28 cellular contexts compared by ENCODE assay signal in genomic region chr4:176335421-176335820, GRCh38. TPM values are rescaled to one million over a fixed set of nuclear protein-coding genes. Genes with fewer than 3 reads are reported as not detected.
DNase-seq lines count a peak whose midpoint lies in the region; ATAC-seq and TF ChIP-seq lines count a peak whose summit lies in the region.
"Had no signal": no experiment of that assay in that cellular context is flagged by ENCODE, and none has a peak within 500 bp of the region (broad histone marks: within the 10 kb centered on the region; RNA-seq: fewer than 3 reads in every experiment).

No MANE protein-coding gene starts in this region.

- no peaks in the 10 kb centered on the region for H3K9me3 ChIP-seq in fibroblast of lung (ENCODE audit: control insufficient read depth, insufficient read depth, low read depth, low read length)
- H3K9me3 ChIP-seq: BE2C, colonic mucosa, esophagus squamous epithelium, heart right ventricle, ovary, spleen, suprapubic skin had no signal

- H3K27ac ChIP-seq in fibroblast of lung (ENCODE audit: insufficient read depth, low read length) = peak overlapping the region; percentile 42
- H3K27ac ChIP-seq: colonic mucosa, esophagus squamous epithelium, heart right ventricle, ovary, spleen, suprapubic skin had no signal

- TF ChIP-seq CTCF in fibroblast of lung (conservative IDR thresholded peaks at IDR 0.05 in 1 of 2, IDR thresholded peaks at IDR 0.05 in 1 of 2; ENCODE audit: low read depth in 1 of 2, low read length in 2 of 2) = no peak

- H3K36me3 ChIP-seq in fibroblast of lung (ENCODE audit: control insufficient read depth, insufficient read depth, low read length) = no peaks in the 10 kb centered on the region
- H3K36me3 ChIP-seq: BE2C, colonic mucosa, ovary, suprapubic skin had no signal

- H3K4me2 ChIP-seq in fibroblast of lung (ENCODE audit: extremely low read depth, insufficient read depth, low read length) = no peak overlapping the region

- no peak overlapping the region for H2AFZ ChIP-seq in fibroblast of lung (ENCODE audit: low read length)

- H3K79me2 ChIP-seq in fibroblast of lung (ENCODE audit: control insufficient read depth, insufficient read depth, low read length) = no peaks in the 10 kb centered on the region

- H3K9ac ChIP-seq in fibroblast of lung (ENCODE audit: insufficient read depth, low read length) = no peak overlapping the region

- DNase-seq in A172 (ENCODE audit: low spot score) = peak; percentile 14
- peak; percentile 24 for DNase-seq in HS-27A (ENCODE audit: low read depth)
- peak; percentile 59 to 64 for DNase-seq in fibroblast of lung (ENCODE audit: low read depth in 2 of 2)
- no peak for DNase-seq in left ventricle myocardium superior
- DNase-seq in activated naive CD4-positive, alpha-beta T cell (lab: John Stamatoyannopoulos, UW) = no peak
- DNase-seq: activated CD4-positive, alpha-beta memory T cell treated with anti-CD3 and anti-CD28 coated beads for 36 hours; activated CD8-positive, alpha-beta memory T cell treated with anti-CD3 and anti-CD28 coated beads, Interleukin-2, amount 50 U/mL, for 48 hours; BE2C; colonic mucosa; DMS79; effector memory CD8-positive, alpha-beta T cell; esophagus squamous epithelium; heart right ventricle; naive B cell; NCI-H1105; NCI-H2029; NCI-H345; ovary; right cardiac atrium; SHP77; spleen; stimulated activated CD4-positive, alpha-beta T cell treated with anti-CD3 and anti-CD28 coated beads, Interleukin-4, amount 100 ng/mL, for 1 hour; stimulated activated naive B cell treated with anti-CD40 and anti-IgM and Interleukin-4, amounts not matched to agents 10 μg/mL and 1 μg/mL and 100 μg/mL, for 72 hours had no signal

- no peaks in the 10 kb centered on the region for H4K20me1 ChIP-seq in fibroblast of lung (ENCODE audit: control insufficient read depth, extremely low read depth, insufficient read depth, low read length)

- intact Hi-C loops in left ventricle myocardium superior (cut with micrococcal nuclease) = no loop called here

- peaks cover 11% of the 10 kb centered on the region for H3K4me1 ChIP-seq in fibroblast of lung (ENCODE audit: control insufficient read depth, extremely low read depth, insufficient read depth, low read length)
- H3K4me1 ChIP-seq: colonic mucosa, esophagus squamous epithelium, suprapubic skin had no signal

- no peak overlapping the region for H3K4me3 ChIP-seq in fibroblast of lung (replicated peaks in 1 of 4; ENCODE audit: control extremely low read depth in 1 of 4, insufficient read depth in 1 of 4, low read depth in 3 of 4, low read length in 4 of 4)
- H3K4me3 ChIP-seq: colonic mucosa, esophagus squamous epithelium, heart right ventricle, ovary, spleen, suprapubic skin had no signal

- ATAC-seq in SK-N-SH treated with all-trans-retinoic acid at 6 μM for 48 hours (peak; percentile 48), left ventricle myocardium superior (no peak), HG03432 (IDR thresholded peaks at IDR 0.05; ENCODE audit: unreplicated experiment) (no peak), GM21825 (IDR thresholded peaks at IDR 0.05; ENCODE audit: unreplicated experiment) (no peak)
- ATAC-seq: activated T-helper 17 cell treated with anti-CD3 and anti-CD28 coated beads, Interleukin-2, amount 50 U/mL, for 72 hours; effector memory CD8-positive, alpha-beta T cell; heart right ventricle; right cardiac atrium; stimulated activated naive B cell treated with anti-CD40 and anti-IgM and Interleukin-4, amounts not matched to agents 10 μg/mL and 1 μg/mL and 100 μg/mL, for 72 hours had no signal

- H3K27me3 ChIP-seq in fibroblast of lung (ENCODE audit: control insufficient read depth, insufficient read depth, low read length) = no peaks in the 10 kb centered on the region
- H3K27me3 ChIP-seq: BE2C, colonic mucosa, esophagus squamous epithelium, heart right ventricle, ovary, spleen, suprapubic skin had no signal

TF ChIP-seq in SK-N-SH treated with all-trans-retinoic acid at 6 μM for 48 hours, 23 proteins besides CTCF, POLR2A, EP300 and RAD21 (continues in another document):
- TF ChIP-seq CSDC2 (CRISPR knock-in tag; IDR thresholded peaks at IDR 0.05) = no peak
- no peak for TF ChIP-seq PATZ1 (CRISPR knock-in tag; IDR thresholded peaks at IDR 0.05; ENCODE audit: borderline replicate concordance)
- no peak for TF ChIP-seq ZNF70 (CRISPR knock-in tag; IDR thresholded peaks at IDR 0.05)
- no peak for TF ChIP-seq ARNTL (CRISPR knock-in tag; IDR thresholded peaks at IDR 0.05; ENCODE audit: borderline replicate concordance, low read depth)
- no peak for TF ChIP-seq TSHZ2 (CRISPR knock-in tag; IDR thresholded peaks at IDR 0.05)
- no peak for TF ChIP-seq ZFP3 (CRISPR knock-in tag; IDR thresholded peaks at IDR 0.05)
- TF ChIP-seq ESRRG (CRISPR knock-in tag; IDR thresholded peaks at IDR 0.05) = no peak
- TF ChIP-seq TCF4 (CRISPR knock-in tag; IDR thresholded peaks at IDR 0.05; ENCODE audit: borderline replicate concordance) = no peak
- no peak for TF ChIP-seq CSRNP3 (CRISPR knock-in tag; IDR thresholded peaks at IDR 0.05)
- TF ChIP-seq PPARA (CRISPR knock-in tag; IDR thresholded peaks at IDR 0.05; ENCODE audit: borderline replicate concordance) = no peak
- TF ChIP-seq BACH2 (CRISPR knock-in tag; IDR thresholded peaks at IDR 0.05; ENCODE audit: borderline replicate concordance) = no peak
- no peak for TF ChIP-seq ZNF8 (CRISPR knock-in tag; IDR thresholded peaks at IDR 0.05)
- TF ChIP-seq CREB5 (CRISPR knock-in tag; IDR thresholded peaks at IDR 0.05; ENCODE audit: low read depth) = no peak
- TF ChIP-seq ZFP30 (CRISPR knock-in tag; IDR thresholded peaks at IDR 0.05) = no peak
- TF ChIP-seq ZC3H10 (CRISPR knock-in tag; IDR thresholded peaks at IDR 0.05) = no peak

RNA-seq across cellular contexts. Expression of gene SPCS3, which starts 15.7 kb away (rescaled TPM):
- total RNA-seq in A172 (2014; rRNA removed; shearing (Covaris generic)) = 52.4 and 69.4 TPM in 2 replicates
- total RNA-seq in fibroblast of lung (53.4 and 72.3 TPM in 2 replicates), left ventricle myocardium superior (81.0 TPM)
- 68.2 and 84.3 TPM in 2 replicates for polyA plus RNA-seq in fibroblast of lung
- polyA plus RNA-seq in fibroblast of lung (2012) = 78.8 and 93.3 TPM in 2 replicates
- polyA minus RNA-seq in fibroblast of lung (ENCODE audit: low replicate concordance) = 6.6 and 9.1 TPM in 2 replicates

Comparison
In these comparisons a context has a peak if more than half of its experiments do, and no peak if none do; other contexts are left out.
1. DNase-seq: peak in A172 (single experiment), HS-27A (single experiment) and fibroblast of lung (2 of 2); none in left ventricle myocardium superior (single experiment) and activated naive CD4-positive, alpha-beta T cell (0 of 4).